8 cellular contexts compared by ENCODE assay signal in the genomic region with DNA sequence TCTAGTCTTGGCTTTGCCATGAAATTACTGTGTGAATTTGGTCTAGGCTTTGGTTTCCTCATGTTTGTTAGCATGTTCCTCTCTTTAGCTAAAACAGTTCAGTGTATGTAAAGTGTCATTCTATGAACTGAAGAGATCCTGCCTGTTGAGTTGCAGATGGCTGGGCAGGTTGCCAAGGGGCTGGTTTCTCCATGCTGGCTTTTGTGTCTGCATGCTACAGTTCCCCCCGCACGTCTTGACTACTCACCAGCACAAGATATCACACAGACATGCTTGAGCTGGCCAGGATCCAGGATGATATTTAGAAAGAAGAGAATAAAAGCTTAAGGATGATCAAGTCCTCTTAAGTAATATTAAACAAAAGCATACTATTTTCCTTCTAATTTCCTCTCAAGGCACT.
DNase-seq lines count a peak whose midpoint lies in the region; ATAC-seq and TF ChIP-seq lines count a peak whose summit lies in the region.

No MANE protein-coding gene starts in this region.

- CTCF ChIA-PET in PC-9 (lab: Charles Lee): no interaction called here

- no peaks in the 10 kb centered on the region for H3K4me1 ChIP-seq in PC-9 (replicated peaks; ENCODE audit: insufficient read depth)

- H2AFZ ChIP-seq in PC-9: no peak overlapping the region

- H3K27ac ChIP-seq in PC-9: no peak overlapping the region

- BruUV-seq in PC-9 (replicated peaks; lab: Mats Ljungman, UMichigan): no TSS peak

- H3K27ac Mint-ChIP-seq in T-helper 2 cell treated with Interferon-gamma antibody and Interleukin-4, amounts not matched to agents 5 μg/mL and 100 μg/mL, for 36 hours: no peak overlapping the region

- DNase-seq in AML-193 (lab: John Stamatoyannopoulos, UW) (peak; percentile 40 to 55), NCI-H2081 (lab: John Stamatoyannopoulos, UW) (peak; percentile 59 to 60), anterior cingulate cortex (lab: John Stamatoyannopoulos, UW) (peak in 40 of 58 donors; percentile 1 to 88 (median 17)), mucosa of gallbladder (ENCODE audit: low spot score) (peak; percentile 31), PC-9 (no peak)
- DNase-seq in T-helper 2 cell treated with Interferon-gamma antibody and Interleukin-4, amounts not matched to agents 5 μg/mL and 100 μg/mL, for 36 hours (ENCODE audit: low spot score): no peak

- intact Hi-C loops in PC-9 (cut with micrococcal nuclease; ENCODE audit: unreplicated experiment): no loop called here

- no peak for TF ChIP-seq CTCF in PC-9 (conservative IDR thresholded peaks at IDR 0.05)

- H3K36me3 ChIP-seq in PC-9 (ENCODE audit: low read depth): no peaks in the 10 kb centered on the region

- H3K79me2 ChIP-seq in PC-9 (ENCODE audit: low read depth): no peaks in the 10 kb centered on the region

- no peaks in the 10 kb centered on the region for H3K9me3 Mint-ChIP-seq in T-helper 2 cell treated with Interferon-gamma antibody and Interleukin-4, amounts not matched to agents 5 μg/mL and 100 μg/mL, for 36 hours

- POLR2A ChIA-PET in PC-9 (lab: Charles Lee; ENCODE audit: unreplicated experiment): no interaction called here

- peaks cover 2% of the 10 kb centered on the region for H3K27me3 Mint-ChIP-seq in T-helper 2 cell treated with Interferon-gamma antibody and Interleukin-4, amounts not matched to agents 5 μg/mL and 100 μg/mL, for 36 hours (ENCODE audit: low read depth)

- no peaks in the 10 kb centered on the region for H3K4me1 Mint-ChIP-seq in T-helper 2 cell treated with Interferon-gamma antibody and Interleukin-4, amounts not matched to agents 5 μg/mL and 100 μg/mL, for 36 hours (ENCODE audit: low read depth)

- H3K27me3 ChIP-seq in PC-9 (ENCODE audit: insufficient read depth, low read depth): peaks cover 18% of the 10 kb centered on the region; the same call in 1 of the 2 replicates

- ATAC-seq in GM21390 (IDR thresholded peaks at IDR 0.05; ENCODE audit: unreplicated experiment): peak; percentile 98
- ATAC-seq in HG02642 (IDR thresholded peaks at IDR 0.05; ENCODE audit: poor library complexity, unreplicated experiment): no peak

- H3K36me3 Mint-ChIP-seq in T-helper 2 cell treated with Interferon-gamma antibody and Interleukin-4, amounts not matched to agents 5 μg/mL and 100 μg/mL, for 36 hours (ENCODE audit: low read depth): no peaks in the 10 kb centered on the region

- no peak overlapping the region for H3K4me3 ChIP-seq in PC-9

- no peaks in the 10 kb centered on the region for H3K9me3 ChIP-seq in PC-9 (ENCODE audit: insufficient read depth, low read depth)

- H3K9me2 ChIP-seq in PC-9 (ENCODE audit: insufficient read depth): no peaks in the 10 kb centered on the region

- H4K20me1 ChIP-seq in PC-9 (ENCODE audit: insufficient read depth): no peaks in the 10 kb centered on the region

- H3K4me3 Mint-ChIP-seq in T-helper 2 cell treated with Interferon-gamma antibody and Interleukin-4, amounts not matched to agents 5 μg/mL and 100 μg/mL, for 36 hours: no peak overlapping the region

- no peaks in the 10 kb centered on the region for H3F3A ChIP-seq in PC-9 (ENCODE audit: insufficient read depth, low read depth)

- H3K4me2 ChIP-seq in PC-9: no peak overlapping the region

Comparison
In these comparisons a context has a peak if more than half of its experiments do, and no peak if none do; other contexts are left out.
1. DNase-seq: peak in AML-193 (2 of 2), NCI-H2081 (2 of 2), anterior cingulate cortex (40 of 58) and mucosa of gallbladder (single experiment); none in PC-9 (0 of 2) and T-helper 2 cell treated with Interferon-gamma antibody and Interleukin-4, amounts not matched to agents 5 μg/mL and 100 μg/mL, for 36 hours (single experiment).